ENCODE assay signal across 20 cellular contexts in the genomic region with DNA sequence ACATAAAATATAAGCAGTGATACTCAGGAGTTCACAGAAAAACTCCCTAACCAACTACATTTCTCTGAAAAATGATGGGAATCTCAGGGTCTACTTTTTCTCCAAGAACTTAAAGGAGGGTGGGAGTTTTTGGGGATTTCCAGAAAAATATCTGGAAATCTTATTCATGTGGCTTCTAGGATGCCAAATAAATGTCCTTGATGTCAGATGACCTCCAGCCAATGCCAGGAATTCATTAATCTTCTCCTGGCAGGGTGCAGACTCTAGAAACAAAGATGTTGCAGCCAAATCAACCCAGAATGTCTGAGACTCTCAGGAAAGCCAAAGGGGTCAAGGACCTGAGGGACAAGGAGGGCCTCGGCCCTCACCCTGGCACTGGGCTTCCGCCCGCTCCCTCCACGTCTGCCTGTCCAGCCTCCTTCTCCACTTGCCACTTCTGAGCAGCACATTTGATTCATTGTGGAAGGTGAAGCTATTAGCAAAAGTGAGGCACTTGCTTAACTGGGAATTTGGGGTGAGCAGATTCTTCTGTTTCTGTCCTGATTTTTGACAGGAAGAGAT.
"Had no signal": no experiment of that assay in that cellular context is flagged by ENCODE, and none has a peak within 500 bp of the region (broad histone marks: within the 10 kb centered on the region; RNA-seq: fewer than 3 reads in every experiment).

No MANE protein-coding gene starts in this region.

- H3K27me3 ChIP-seq: body of pancreas, dorsolateral prefrontal cortex, gastrocnemius medialis, tibial nerve, uterus had no signal

- H3K9me3 ChIP-seq: body of pancreas, gastrocnemius medialis, left ventricle myocardium inferior, mucosa of descending colon, prostate gland, tibial nerve, uterus had no signal

- H3K4me3 ChIP-seq: body of pancreas, dorsolateral prefrontal cortex, gastrocnemius medialis, left ventricle myocardium inferior, mucosa of descending colon, prostate gland, tibial nerve, uterus had no signal

- H3K27ac ChIP-seq: gastrocnemius medialis had no signal

- H3K4me1 ChIP-seq: prostate gland had no signal

- ATAC-seq: body of pancreas; gastrocnemius medialis; mucosa of descending colon; right cardiac atrium; stimulated activated naive CD8-positive, alpha-beta T cell treated with anti-CD3 and anti-CD28 coated beads, Interleukin-15, Interleukin-2, amounts not matched to agents 100 U/mL and 50 U/mL, for 24 hours had no signal

- H3K36me3 ChIP-seq: gastrocnemius medialis, left ventricle myocardium inferior, prostate gland, tibial nerve, uterus had no signal

- DNase-seq: activated CD4-positive, alpha-beta T cell treated with anti-CD3 and anti-CD28 coated beads, Interleukin-2, amount 50 U/mL, for 1 hour; activated CD4-positive, CD25-positive, alpha-beta regulatory T cell treated with anti-CD3 and anti-CD28 coated beads, Interleukin-2, amount 50 U/mL, for 72 hours; activated gamma-delta T cell treated with Interleukin-2 at 50 U/mL for 16 hours; activated naive CD8-positive, alpha-beta T cell treated with anti-CD3 and anti-CD28 coated beads for 36 hours; amniotic stem cell; body of pancreas; caudate nucleus; dorsolateral prefrontal cortex; endodermal cell; gastrocnemius medialis; kidney; left ventricle myocardium inferior; mucosa of descending colon; naive B cell; right cardiac atrium; stimulated activated naive CD8-positive, alpha-beta T cell treated with anti-CD3 and anti-CD28 coated beads, Interleukin-15, Interleukin-2, amounts not matched to agents 100 U/mL and 50 U/mL, for 24 hours; substantia nigra; uterus had no signal
